26 cellular contexts compared by ENCODE assay signal in the genomic region with DNA sequence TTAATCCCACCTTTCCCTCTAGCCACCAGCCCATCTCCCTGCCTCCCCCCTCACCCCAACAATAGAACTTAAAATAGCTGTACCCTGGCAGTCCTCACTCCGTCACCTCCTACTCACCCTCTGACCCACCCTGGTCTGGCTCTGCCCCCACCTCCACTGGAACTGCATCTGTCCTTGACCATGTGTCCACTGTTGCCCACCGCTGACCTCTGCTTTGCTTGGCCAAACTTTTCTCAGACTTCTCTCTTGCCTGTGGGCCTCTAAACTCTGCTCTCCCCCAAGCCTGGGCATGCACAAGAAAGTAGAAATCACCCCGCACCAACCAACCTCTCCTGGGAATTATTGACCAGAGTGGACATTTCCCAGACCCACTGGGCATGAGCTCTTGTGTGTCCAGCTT.
"Had no signal": no experiment of that assay in that cellular context is flagged by ENCODE, and none has a peak within 500 bp of the region (broad histone marks: within the 10 kb centered on the region; RNA-seq: fewer than 3 reads in every experiment).

No MANE protein-coding gene starts in this region.

- FAIRE-seq: astrocyte, K562 had no signal

- H3K27ac ChIP-seq: PC-9, SK-N-MC had no signal

- H3K36me3 Mint-ChIP-seq: activated CD8-positive, alpha-beta memory T cell treated with anti-CD3 and anti-CD28 coated beads, Interleukin-2, amount 10 ng/mL, durations not matched to agents 7 days and 5 days; activated naive CD4-positive, alpha-beta T cell treated with anti-CD3 and anti-CD28 coated beads, Interleukin-2, amount 50 U/mL, for 24 hours; brain; T-cell had no signal

- H3K9me3 Mint-ChIP-seq: activated CD4-positive, alpha-beta T cell treated with anti-CD3 and anti-CD28 coated beads, Interleukin-2, amount 10 ng/mL, durations not matched to agents 24 days and 14 days; activated naive CD4-positive, alpha-beta T cell treated with anti-CD3 and anti-CD28 coated beads, Interleukin-2, amount 50 U/mL, for 24 hours; activated naive CD8-positive, alpha-beta T cell treated with anti-CD3 and anti-CD28 coated beads, Interleukin-2, amount 50 U/mL, for 24 hours; activated T-cell treated with anti-CD3 and anti-CD28 coated beads, Interleukin-2, amount 50 U/mL, for 24 hours; activated T-helper 1 cell treated with anti-CD3 and anti-CD28 coated beads, Interleukin-12 subunit alpha, Interleukin-12 subunit beta, Interleukin-2, Interleukin-4 antibody, amounts not matched to agents 30 ng/mL and 10 ng/mL and 1 ng/mL, durations not matched to agents 14 hours and 24 hours and 36 hours; T-cell had no signal

- H3K4me3 Mint-ChIP-seq: activated CD4-positive, alpha-beta T cell treated with anti-CD3 and anti-CD28 coated beads, Interleukin-2, amount 10 ng/mL, durations not matched to agents 24 days and 14 days; activated CD8-positive, alpha-beta memory T cell treated with anti-CD3 and anti-CD28 coated beads, Interleukin-2, amount 10 ng/mL, durations not matched to agents 7 days and 5 days; activated naive CD4-positive, alpha-beta T cell treated with anti-CD3 and anti-CD28 coated beads, Interleukin-2, amount 50 U/mL, for 24 hours; activated naive CD8-positive, alpha-beta T cell treated with anti-CD3 and anti-CD28 coated beads, Interleukin-2, amount 50 U/mL, for 24 hours; activated T-cell treated with anti-CD3 and anti-CD28 coated beads, Interleukin-2, amount 50 U/mL, for 24 hours; activated T-helper 1 cell treated with anti-CD3 and anti-CD28 coated beads, Interleukin-12 subunit alpha, Interleukin-12 subunit beta, Interleukin-2, Interleukin-4 antibody, amounts not matched to agents 30 ng/mL and 10 ng/mL and 1 ng/mL, durations not matched to agents 14 hours and 24 hours and 36 hours; T-cell had no signal

- H3K4me3 ChIP-seq: K562, PC-9, SK-N-MC had no signal

- H2AFZ ChIP-seq: PC-9 had no signal

- ATAC-seq: activated CD8-positive, alpha-beta memory T cell treated with anti-CD3 and anti-CD28 coated beads, Interleukin-2, amount 10 ng/mL, durations not matched to agents 7 days and 5 days; activated naive CD8-positive, alpha-beta T cell treated with anti-CD3 and anti-CD28 coated beads, Interleukin-2, amount 50 U/mL, for 24 hours; K562; Right ventricle myocardium inferior; T-cell had no signal

- H3K27ac Mint-ChIP-seq: activated CD4-positive, alpha-beta T cell treated with anti-CD3 and anti-CD28 coated beads, Interleukin-2, amount 10 ng/mL, durations not matched to agents 24 days and 14 days; activated CD8-positive, alpha-beta memory T cell treated with anti-CD3 and anti-CD28 coated beads, Interleukin-2, amount 10 ng/mL, durations not matched to agents 7 days and 5 days; activated naive CD4-positive, alpha-beta T cell treated with anti-CD3 and anti-CD28 coated beads, Interleukin-2, amount 50 U/mL, for 24 hours; activated naive CD8-positive, alpha-beta T cell treated with anti-CD3 and anti-CD28 coated beads, Interleukin-2, amount 50 U/mL, for 24 hours; activated T-cell treated with anti-CD3 and anti-CD28 coated beads, Interleukin-2, amount 50 U/mL, for 24 hours; activated T-helper 1 cell treated with anti-CD3 and anti-CD28 coated beads, Interleukin-12 subunit alpha, Interleukin-12 subunit beta, Interleukin-2, Interleukin-4 antibody, amounts not matched to agents 30 ng/mL and 10 ng/mL and 1 ng/mL, durations not matched to agents 14 hours and 24 hours and 36 hours; T-cell had no signal

- H3K4me1 Mint-ChIP-seq: activated CD4-positive, alpha-beta T cell treated with anti-CD3 and anti-CD28 coated beads, Interleukin-2, amount 10 ng/mL, durations not matched to agents 24 days and 14 days; activated CD8-positive, alpha-beta memory T cell treated with anti-CD3 and anti-CD28 coated beads, Interleukin-2, amount 10 ng/mL, durations not matched to agents 7 days and 5 days; activated naive CD4-positive, alpha-beta T cell treated with anti-CD3 and anti-CD28 coated beads, Interleukin-2, amount 50 U/mL, for 24 hours; activated naive CD8-positive, alpha-beta T cell treated with anti-CD3 and anti-CD28 coated beads, Interleukin-2, amount 50 U/mL, for 24 hours; T-cell had no signal

- H3K4me2 ChIP-seq: PC-9 had no signal

- DNase-seq: activated CD4-positive, alpha-beta T cell treated with anti-CD3 and anti-CD28 coated beads for 1 hour; activated CD4-positive, alpha-beta T cell treated with anti-CD3 and anti-CD28 coated beads, Interleukin-2, amount 10 ng/mL, durations not matched to agents 24 days and 14 days; activated CD4-positive, alpha-beta T cell treated with anti-CD3 and anti-CD28 coated beads, Interleukin-2, amount 50 U/mL, for 48 hours; activated CD8-positive, alpha-beta memory T cell treated with anti-CD3 and anti-CD28 coated beads, Interleukin-2, amount 10 ng/mL, durations not matched to agents 7 days and 5 days; activated effector memory CD4-positive, alpha-beta T cell treated with Interleukin-2 at 50 U/mL for 16 hours; activated naive CD4-positive, alpha-beta T cell; activated naive CD8-positive, alpha-beta T cell treated with anti-CD3 and anti-CD28 coated beads, Interleukin-2, amount 50 U/mL, for 24 hours; activated T-cell treated with anti-CD3 and anti-CD28 coated beads, Interleukin-2, amount 50 U/mL, for 24 hours; Karpas-422; MM.1S; NCI-H1105 treated with DMSO at 0.1 percent for 48 hours; NCI-H1436 treated with DMSO at 0.1 percent for 48 hours; NCI-H187; NCI-H2081; NCI-H510A treated with DMSO at 0.1 percent for 48 hours; NCI-H69; NK-92 treated with Interleukin-12 subunit alpha and Interleukin-12 subunit beta, amount 100 ng/mL, for 24 hours; PC-9; T-cell had no signal
